8 cellular contexts compared by ENCODE assay signal in the genomic region with DNA sequence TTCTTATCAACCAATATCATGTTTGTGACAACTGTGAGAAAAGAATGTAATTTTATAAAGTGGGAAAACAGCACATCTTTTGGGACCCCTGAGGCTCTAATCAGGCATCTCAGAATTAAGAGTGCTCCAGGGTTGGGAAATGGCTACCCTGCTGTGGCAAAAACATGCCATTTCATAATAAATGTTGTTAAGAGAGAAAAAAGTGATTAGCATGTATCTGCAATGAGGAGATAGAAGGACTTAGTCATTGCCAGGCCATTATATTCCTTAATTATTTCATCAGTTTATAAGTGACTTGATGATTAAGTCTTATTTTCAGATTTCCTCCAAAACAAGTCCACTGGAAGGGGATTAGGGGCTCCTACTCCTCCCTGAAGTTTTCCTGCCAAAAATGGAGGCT. TPM values are rescaled to one million over a fixed set of nuclear protein-coding genes. Genes with fewer than 3 reads are reported as not detected.
A peak's percentile ranks its signal among the peaks of the same experiment; 100 is the strongest.
DNase-seq lines count a peak whose midpoint lies in the region; TF ChIP-seq lines count a peak whose summit lies in the region.
"Not testable (repeated sequence)": the region's sequence is repeated elsewhere in the genome, so short reads cannot be mapped to it uniquely, and the experiment has no call there.

No MANE protein-coding gene starts in this region.

- H3K36me3 ChIP-seq in BLaER1 treated with 17β-estradiol and CSF1 and Interleukin-3, amounts not matched to agents 10 nM and 100 nM; HUES6 (ENCODE audit: control insufficient read depth, insufficient read depth, low read length); SK-N-MC (ENCODE audit: insufficient read depth, low read length); endodermal cell (ENCODE audit: control insufficient read depth, insufficient read depth, low read length); iPS-20b (ENCODE audit: insufficient read depth, low read depth, low read length); subcutaneous abdominal adipose tissue (ENCODE audit: control insufficient read depth in 5 of 5, insufficient read depth in 5 of 5, low read length in 5 of 5): not testable (repeated sequence)

- H3K27me3 ChIP-seq in BLaER1 treated with 17β-estradiol and CSF1 and Interleukin-3, amounts not matched to agents 10 nM and 100 nM; HUES6 (ENCODE audit: control insufficient read depth, insufficient read depth, low read length); endodermal cell (ENCODE audit: control insufficient read depth, insufficient read depth, low read length, poor library complexity, severe bottlenecking); iPS-20b (ENCODE audit: insufficient read depth, low read length); subcutaneous abdominal adipose tissue (ENCODE audit: control insufficient read depth in 5 of 5, insufficient read depth in 4 of 5, low read length in 5 of 5): not testable (repeated sequence)

- peak overlapping the region; percentile 71 to 94 (median 90) for H3K4me2 ChIP-seq in BLaER1 treated with 17β-estradiol and CSF1 and Interleukin-3, amounts not matched to agents 10 nM and 100 nM

- TF ChIP-seq CTCF in endodermal cell (conservative IDR thresholded peaks at IDR 0.05); neural crest cell (conservative IDR thresholded peaks at IDR 0.05): not testable (repeated sequence)

- not testable (repeated sequence) for H3K9me3 Mint-ChIP-seq in activated naive CD8-positive, alpha-beta T cell treated with anti-CD3 and anti-CD28 coated beads for 36 hours; endodermal cell; neural crest cell

- peaks cover 40% of the 10 kb centered on the region for H3K4me1 Mint-ChIP-seq in activated naive CD8-positive, alpha-beta T cell treated with anti-CD3 and anti-CD28 coated beads for 36 hours
- peaks cover 43% of the 10 kb centered on the region for H3K4me1 Mint-ChIP-seq in endodermal cell
- H3K4me1 Mint-ChIP-seq in neural crest cell = peaks cover 59% of the 10 kb centered on the region

- not testable (repeated sequence) for H3K9me3 ChIP-seq in BLaER1 treated with 17β-estradiol and CSF1 and Interleukin-3, amounts not matched to agents 10 nM and 100 nM (replicated peaks in 1 of 11); HUES6 (ENCODE audit: control insufficient read depth, insufficient read depth, low read depth, low read length); SK-N-MC (ENCODE audit: low read depth, low read length); endodermal cell (ENCODE audit: control insufficient read depth, low read length); iPS-20b (ENCODE audit: insufficient read depth, low read depth, low read length); subcutaneous abdominal adipose tissue (ENCODE audit: control insufficient read depth in 5 of 5, low read length in 5 of 5)

- DNase-seq in SK-N-MC (ENCODE audit: low read depth, low spot score); activated naive CD8-positive, alpha-beta T cell treated with anti-CD3 and anti-CD28 coated beads for 36 hours; neural crest cell (ENCODE audit: low read depth, low spot score): not testable (repeated sequence)
- peak; percentile 11 for DNase-seq in endodermal cell

- H3K27me3 Mint-ChIP-seq in activated naive CD8-positive, alpha-beta T cell treated with anti-CD3 and anti-CD28 coated beads for 36 hours; endodermal cell (ENCODE audit: insufficient read depth); neural crest cell (ENCODE audit: low read depth): not testable (repeated sequence)

- H3K9ac ChIP-seq in BLaER1 treated with 17β-estradiol and CSF1 and Interleukin-3, amounts not matched to agents 10 nM and 100 nM = peak overlapping the region; percentile 98 to 100 (median 100)
- H3K9ac ChIP-seq in HUES6 (ENCODE audit: low read length) = peak overlapping the region; percentile 86
- not testable (repeated sequence) for H3K9ac ChIP-seq in SK-N-MC (ENCODE audit: insufficient read length)
- H3K9ac ChIP-seq in endodermal cell (ENCODE audit: extremely low read depth, low read length, poor library complexity, severe bottlenecking) = peak overlapping the region; percentile 84
- peak overlapping the region; percentile 97 for H3K9ac ChIP-seq in iPS-20b (ENCODE audit: low read depth, low read length)
- peak overlapping the region in 2 of 5 donors; percentile 87 to 93 for H3K9ac ChIP-seq in subcutaneous abdominal adipose tissue (ENCODE audit: low read length in 5 of 5)

- peaks cover 18% of the 10 kb centered on the region for H3K36me3 Mint-ChIP-seq in activated naive CD8-positive, alpha-beta T cell treated with anti-CD3 and anti-CD28 coated beads for 36 hours
- not testable (repeated sequence) for H3K36me3 Mint-ChIP-seq in endodermal cell (ENCODE audit: low read depth); neural crest cell (ENCODE audit: low read depth)

- H3K4me3 ChIP-seq in BLaER1 treated with 17β-estradiol and CSF1 and Interleukin-3, amounts not matched to agents 10 nM and 100 nM = peak overlapping the region; percentile 76 to 94 (median 90)
- H3K4me3 ChIP-seq in HUES6 (ENCODE audit: low read depth, low read length) (peak overlapping the region; percentile 76), SK-N-MC (peak overlapping the region; percentile 83; the same call in 1 of the 2 replicates), endodermal cell (ENCODE audit: low read length) (peak overlapping the region; percentile 80), iPS-20b (ENCODE audit: low read length) (peak overlapping the region; percentile 85), subcutaneous abdominal adipose tissue (ENCODE audit: low read depth in 1 of 5, low read length in 5 of 5) (peak overlapping the region in 2 of 5 donors; percentile 44 to 75)

- H3K4me1 ChIP-seq in BLaER1 treated with 17β-estradiol and CSF1 and Interleukin-3, amounts not matched to agents 10 nM and 100 nM = peaks cover 17 to 40% (median 26%) of the 10 kb centered on the region in 10 experiments
- H3K4me1 ChIP-seq in HUES6 (ENCODE audit: control insufficient read depth, insufficient read depth, low read length) (peaks cover 34% of the 10 kb centered on the region), iPS-20b (ENCODE audit: insufficient read depth, low read length) (peaks cover 26% of the 10 kb centered on the region), subcutaneous abdominal adipose tissue (ENCODE audit: control insufficient read depth in 5 of 5, insufficient read depth in 5 of 5, low read length in 5 of 5) (peaks cover 0 to 43% (median 21%) of the 10 kb centered on the region in 5 donors)
- not testable (repeated sequence) for H3K4me1 ChIP-seq in endodermal cell (ENCODE audit: control insufficient read depth, insufficient read depth, low read length)

- H4K20me1 ChIP-seq in BLaER1 treated with 17β-estradiol and CSF1 and Interleukin-3, amounts not matched to agents 10 nM and 100 nM = peaks cover 0 to 34% (median 0%) of the 10 kb centered on the region in 11 experiments; a peak in 9 of 22 replicates

- H3K4me3 Mint-ChIP-seq in activated naive CD8-positive, alpha-beta T cell treated with anti-CD3 and anti-CD28 coated beads for 36 hours = peak overlapping the region; percentile 91
- H3K4me3 Mint-ChIP-seq in endodermal cell (peak overlapping the region; percentile 89), neural crest cell (peak overlapping the region; percentile 98)

- peak overlapping the region; percentile 95 to 100 (median 100) for H3K27ac ChIP-seq in BLaER1 treated with 17β-estradiol and CSF1 and Interleukin-3, amounts not matched to agents 10 nM and 100 nM
- H3K27ac ChIP-seq in HUES6 (ENCODE audit: low read depth, low read length) (peak overlapping the region; percentile 93), SK-N-MC (peak overlapping the region; percentile 74; the same call in 1 of the 2 replicates), endodermal cell (ENCODE audit: low read depth, low read length) (peak overlapping the region; percentile 36), subcutaneous abdominal adipose tissue (ENCODE audit: low read depth, low read length) (peak overlapping the region; percentile 94)
- H3K27ac ChIP-seq in iPS-20b (ENCODE audit: low read length) = not testable (repeated sequence)

- H3K27ac Mint-ChIP-seq in activated naive CD8-positive, alpha-beta T cell treated with anti-CD3 and anti-CD28 coated beads for 36 hours = peak overlapping the region; percentile 99
- H3K27ac Mint-ChIP-seq in endodermal cell (peak overlapping the region; percentile 31), neural crest cell (ENCODE audit: unreplicated experiment) (peak overlapping the region; percentile 87)

RNA-seq across cellular contexts. Expression of gene ZNF217, which starts 3.1 kb away (rescaled TPM):
- 10 to 100 TPM; 55.6 to 59.0 TPM for total RNA-seq in activated naive CD8-positive, alpha-beta T cell treated with anti-CD3 and anti-CD28 coated beads for 36 hours
- total RNA-seq in endodermal cell = 100 to 1,000 TPM; 100 to 123 TPM
- polyA plus RNA-seq in endodermal cell (2013, experiment 1 of 2) = 45.7 TPM
- 46.1 TPM for polyA plus RNA-seq in endodermal cell (2013, experiment 2 of 2)
- 32.0 and 35.5 TPM in 2 replicates for total RNA-seq in neural crest cell

Comparison
In these comparisons a context has a peak if more than half of its experiments do, and no peak if none do; other contexts are left out.
1. H3K27ac Mint-ChIP-seq: peak in every context shown above with its lines; median percentile 99 in activated naive CD8-positive, alpha-beta T cell treated with anti-CD3 and anti-CD28 coated beads for 36 hours; 87 in neural crest cell; 31 in endodermal cell.